Comparison of ENCODE assay signal across 1 cellular context in the genomic region with DNA sequence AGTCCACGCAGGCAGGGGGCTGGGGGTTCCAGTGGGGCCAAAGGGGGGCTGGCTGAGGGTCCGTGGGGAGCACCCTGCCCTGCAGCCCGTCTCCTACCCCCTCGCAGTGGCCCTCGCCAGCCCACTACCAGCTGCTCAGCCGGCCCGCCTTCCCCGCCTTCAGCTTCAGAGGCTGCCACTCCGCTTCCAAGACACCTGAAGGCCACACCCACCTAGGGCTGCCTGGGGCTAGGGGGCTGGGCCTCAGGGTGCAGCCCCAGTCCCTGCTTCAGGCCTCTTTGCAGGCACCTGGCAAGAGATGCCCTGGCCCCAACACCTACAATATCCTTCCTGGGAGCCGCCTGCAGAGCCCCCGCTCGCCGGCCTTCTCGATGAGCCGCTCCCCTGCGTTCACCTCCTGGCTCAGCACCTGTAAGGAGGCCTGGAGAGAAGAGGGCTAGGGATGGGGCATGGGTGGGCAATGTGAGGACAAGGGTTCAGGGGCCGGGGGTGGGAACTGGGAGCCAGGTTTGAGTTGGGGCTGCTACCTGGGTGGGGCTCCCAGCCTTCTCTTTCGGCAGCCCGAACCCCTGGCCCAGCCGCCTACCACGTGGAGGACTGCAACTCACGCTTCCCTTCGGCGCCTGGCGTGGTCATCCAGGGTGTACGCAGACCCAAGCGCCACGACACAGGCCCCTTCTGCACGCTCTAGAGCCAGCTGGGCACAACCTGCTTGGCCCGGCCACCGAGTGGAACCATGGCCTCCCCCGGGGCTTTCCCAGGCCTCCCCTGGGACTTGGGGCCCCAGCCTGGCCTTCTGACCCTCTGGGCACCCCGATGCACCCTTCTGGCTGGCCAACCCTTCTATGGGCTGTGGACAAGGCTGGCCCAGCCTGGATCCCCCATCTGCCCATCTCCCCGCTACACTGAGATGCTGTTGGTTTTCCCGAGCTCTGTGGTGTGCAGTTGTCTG.
TF ChIP-seq lines count a peak whose summit lies in the region.

No MANE protein-coding gene starts in this region.

TF ChIP-seq in HepG2, 621 proteins besides CTCF, POLR2A, EP300 and RAD21:
- TF ChIP-seq, protein P1, sequence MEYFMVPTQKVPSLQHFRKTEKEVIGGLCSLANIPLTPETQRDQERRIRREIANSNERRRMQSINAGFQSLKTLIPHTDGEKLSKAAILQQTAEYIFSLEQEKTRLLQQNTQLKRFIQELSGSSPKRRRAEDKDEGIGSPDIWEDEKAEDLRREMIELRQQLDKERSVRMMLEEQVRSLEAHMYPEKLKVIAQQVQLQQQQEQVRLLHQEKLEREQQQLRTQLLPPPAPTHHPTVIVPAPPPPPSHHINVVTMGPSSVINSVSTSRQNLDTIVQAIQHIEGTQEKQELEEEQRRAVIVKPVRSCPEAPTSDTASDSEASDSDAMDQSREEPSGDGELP (IDR thresholded peaks at IDR 0.05; ENCODE audit: borderline replicate concordance, low read depth): no peak
- TF ChIP-seq ATF7-NPFF (CRISPR knock-in tag; IDR thresholded peaks at IDR 0.05; ENCODE audit: low read depth): no peak
- 0 out of 2 replicates have a peak, but pooled peaks have one; percentile 10 for TF ChIP-seq ZFP91 (CRISPR knock-in tag; IDR thresholded peaks at IDR 0.05; ENCODE audit: borderline replicate concordance)
- TF ChIP-seq ZC3H4 (CRISPR knock-in tag; IDR thresholded peaks at IDR 0.05; ENCODE audit: borderline replicate concordance): no peak
- TF ChIP-seq ZNF740 (CRISPR knock-in tag; IDR thresholded peaks at IDR 0.05): no peak
- TF ChIP-seq SP4 (CRISPR knock-in tag; IDR thresholded peaks at IDR 0.05): 0 out of 2 replicates have a peak, but pooled peaks have one; percentile 14
- TF ChIP-seq MEIS1 (CRISPR knock-in tag; IDR thresholded peaks at IDR 0.05; ENCODE audit: borderline replicate concordance): peak; percentile 18; the same call in 1 of the 2 replicates
- TF ChIP-seq ZNF691 (CRISPR knock-in tag; IDR thresholded peaks at IDR 0.05; ENCODE audit: borderline replicate concordance, low read depth): 0 out of 2 replicates have a peak, but pooled peaks have one; percentile 10
- no peak for TF ChIP-seq DNMT1 (CRISPR knock-in tag; IDR thresholded peaks at IDR 0.05)
- TF ChIP-seq DNMT3B (CRISPR knock-in tag; conservative IDR thresholded peaks at IDR 0.05): no peak
- TF ChIP-seq ZNF772 (CRISPR knock-in tag; IDR thresholded peaks at IDR 0.05): peak; percentile 56; the same call in 1 of the 2 replicates
- TF ChIP-seq BRCA1 (CRISPR knock-in tag; IDR thresholded peaks at IDR 0.05): no peak
- no peak for TF ChIP-seq ZNF510 (CRISPR knock-in tag; IDR thresholded peaks at IDR 0.05; ENCODE audit: low read depth)
